ENCODE assay signal across 1 cellular context in genomic region chr20:3239867-3240775, GRCh38.
TF ChIP-seq lines count a peak whose summit lies in the region.

No MANE protein-coding gene starts in this region.

TF ChIP-seq in K562, 482 proteins besides CTCF, POLR2A, EP300 and RAD21:
- TF ChIP-seq ETV5 (CRISPR knock-in tag; IDR thresholded peaks at IDR 0.05; ENCODE audit: low read depth) (0 out of 2 replicates have a peak, but pooled peaks have one; percentile 16), DMBX1 (CRISPR knock-in tag; IDR thresholded peaks at IDR 0.05; ENCODE audit: borderline replicate concordance) (no peak), EZH2 (IDR thresholded peaks at IDR 0.05; ENCODE audit: borderline replicate concordance, low read depth, low read length) (no peak), NRF1 (conservative IDR thresholded peaks at IDR 0.05 in 1 of 2, IDR thresholded peaks at IDR 0.05 in 1 of 2) (peak; percentile 32 to 41; a peak in 3 of 4 replicates), ZNF699 (CRISPR knock-in tag; IDR thresholded peaks at IDR 0.05; ENCODE audit: insufficient replicate concordance) (no peak), THRB (CRISPR knock-in tag; conservative IDR thresholded peaks at IDR 0.05) (no peak), IRF1 (CRISPR knock-in tag; IDR thresholded peaks at IDR 0.05; ENCODE audit: borderline replicate concordance) (no peak), TEAD2 (tag; IDR thresholded peaks at IDR 0.05) (no peak), EGR1 (conservative IDR thresholded peaks at IDR 0.05) (no peak)
TF ChIP-seq in K562: peak in this region for 2.
